Comparison of ENCODE assay signal across 9 cellular contexts in the genomic region with DNA sequence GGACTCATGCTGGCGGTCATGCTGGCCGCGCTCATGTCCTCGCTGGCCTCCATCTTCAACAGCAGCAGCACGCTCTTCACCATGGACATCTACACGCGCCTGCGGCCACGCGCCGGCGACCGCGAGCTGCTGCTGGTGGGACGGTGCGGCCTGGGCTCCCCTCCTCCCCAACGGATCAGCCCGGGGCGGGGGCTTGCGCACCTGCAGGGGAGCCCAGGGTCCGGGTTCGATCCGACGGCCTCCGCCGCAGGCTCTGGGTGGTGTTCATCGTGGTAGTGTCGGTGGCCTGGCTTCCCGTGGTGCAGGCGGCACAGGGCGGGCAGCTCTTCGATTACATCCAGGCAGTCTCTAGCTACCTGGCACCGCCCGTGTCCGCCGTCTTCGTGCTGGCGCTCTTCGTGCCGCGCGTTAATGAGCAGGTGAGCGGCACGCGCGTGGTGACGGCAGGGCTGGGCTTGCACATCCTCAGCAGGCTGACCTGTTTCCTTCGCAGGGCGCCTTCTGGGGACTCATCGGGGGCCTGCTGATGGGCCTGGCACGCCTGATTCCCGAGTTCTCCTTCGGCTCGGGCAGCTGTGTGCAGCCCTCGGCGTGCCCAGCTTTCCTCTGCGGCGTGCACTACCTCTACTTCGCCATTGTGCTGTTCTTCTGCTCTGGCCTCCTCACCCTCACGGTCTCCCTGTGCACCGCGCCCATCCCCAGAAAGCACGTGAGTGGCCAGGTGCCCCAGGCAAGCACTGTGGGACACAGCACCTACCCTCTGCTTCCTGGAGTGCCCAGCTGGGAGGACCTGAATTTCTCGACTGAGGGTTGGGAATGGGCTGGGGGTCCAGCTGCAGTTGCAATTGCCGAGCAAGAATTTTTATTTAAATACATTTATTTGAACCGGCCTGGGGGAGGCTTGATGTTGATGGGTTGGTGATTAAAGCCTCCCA. TPM values are rescaled to one million over a fixed set of nuclear protein-coding genes. Genes with fewer than 3 reads are reported as not detected.
DNase-seq lines count a peak whose midpoint lies in the region; ATAC-seq and TF ChIP-seq lines count a peak whose summit lies in the region.
"Had no signal": no experiment of that assay in that cellular context is flagged by ENCODE, and none has a peak within 500 bp of the region (broad histone marks: within the 10 kb centered on the region; RNA-seq: fewer than 3 reads in every experiment).

No MANE protein-coding gene starts in this region.

- TF ChIP-seq POLR2A in breast epithelium (IDR thresholded peaks at IDR 0.05) (no peak), suprapubic skin (IDR thresholded peaks at IDR 0.05) (no peak)

- peaks cover 0 to 3% of the 10 kb centered on the region in 2 donors for H3K27me3 ChIP-seq in breast epithelium
- peaks cover 4% of the 10 kb centered on the region for H3K27me3 ChIP-seq in suprapubic skin
- H3K27me3 ChIP-seq in SJCRH30 = no peaks in the 10 kb centered on the region

- H3K4me1 ChIP-seq in breast epithelium (peaks cover 4 to 5% of the 10 kb centered on the region in 2 donors), suprapubic skin (peaks cover 23% of the 10 kb centered on the region), SJCRH30 (peaks cover 7% of the 10 kb centered on the region; the same call in 1 of the 2 replicates)

- H3K9me3 ChIP-seq in breast epithelium (no peaks in the 10 kb centered on the region), suprapubic skin (no peaks in the 10 kb centered on the region), SJCRH30 (replicated peaks) (no peaks in the 10 kb centered on the region)

- TF ChIP-seq CTCF in breast epithelium (IDR thresholded peaks at IDR 0.05) (no peak), suprapubic skin (IDR thresholded peaks at IDR 0.05) (no peak)

- peak overlapping the region; percentile 35 to 55 for H3K4me3 Mint-ChIP-seq in activated T-cell treated with anti-CD3 and anti-CD28 coated beads, Interleukin-2, amount 50 U/mL, for 72 hours

- H3K9me3 Mint-ChIP-seq in activated T-cell treated with anti-CD3 and anti-CD28 coated beads, Interleukin-2, amount 50 U/mL, for 72 hours = no peaks in the 10 kb centered on the region

- no peak for ATAC-seq in activated T-cell treated with anti-CD3 and anti-CD28 coated beads, Interleukin-2, amount 50 U/mL, for 72 hours (replicated peaks in 1 of 2)

- 77% methylated on average over 19 of the region's 66 CpGs for WGBS in suprapubic skin

- intact Hi-C loops in breast epithelium (cut with DNase I; ENCODE audit: low total_unique reads) = no loop called here

- H3K36me3 ChIP-seq in breast epithelium (peaks cover 2% of the 10 kb centered on the region), suprapubic skin (peaks cover 33% of the 10 kb centered on the region), SJCRH30 (peaks cover 3% of the 10 kb centered on the region; the same call in 1 of the 2 replicates)

- H3K27ac Mint-ChIP-seq in activated T-cell treated with anti-CD3 and anti-CD28 coated beads, Interleukin-2, amount 50 U/mL, for 72 hours = no peak overlapping the region

- H3K4me3 ChIP-seq in breast epithelium (peak overlapping the region in 2 of 3 donors; percentile 64 to 76), suprapubic skin (peak overlapping the region; percentile 69), SJCRH30 (no peak overlapping the region)

- no peak for TF ChIP-seq EP300 in suprapubic skin (IDR thresholded peaks at IDR 0.05)

- no peak overlapping the region for H3K27ac ChIP-seq in breast epithelium
- H3K27ac ChIP-seq in suprapubic skin = no peak overlapping the region
- H3K27ac ChIP-seq in SJCRH30 = no peak overlapping the region

- no peaks in the 10 kb centered on the region for H3K27me3 Mint-ChIP-seq in activated T-cell treated with anti-CD3 and anti-CD28 coated beads, Interleukin-2, amount 50 U/mL, for 72 hours (ENCODE audit: low read depth)

- H3K4me1 Mint-ChIP-seq in activated T-cell treated with anti-CD3 and anti-CD28 coated beads, Interleukin-2, amount 50 U/mL, for 72 hours (ENCODE audit: low read depth) = no peaks in the 10 kb centered on the region

- no peak for DNase-seq in activated T-cell treated with anti-CD3 and anti-CD28 coated beads, Interleukin-2, amount 50 U/mL, for 72 hours
- no peak for DNase-seq in activated T-cell treated with anti-CD3 and anti-CD28 coated beads, Interleukin-2, amount 50 U/mL, for 1 hour
- DNase-seq in breast epithelium (ENCODE audit: low spot score in 2 of 2) (no peak), left kidney (ENCODE audit: low read depth, low spot score) (peak; percentile 64), suprapubic skin (ENCODE audit: low spot score in 2 of 2) (peak in 1 of 2 donors; percentile 79), DMS114 treated with DMSO at 0.1 percent for 48 hours (lab: John Stamatoyannopoulos, UW; ENCODE audit: unreplicated experiment) (no peak), SJCRH30 (no peak)
- DNase-seq in effector CD4-positive, alpha-beta T cell = no peak

- no peaks in the 10 kb centered on the region for H3K36me3 Mint-ChIP-seq in activated T-cell treated with anti-CD3 and anti-CD28 coated beads, Interleukin-2, amount 50 U/mL, for 72 hours (ENCODE audit: insufficient read depth in 2 of 2)

RNA-seq across cellular contexts. Expression of a gene that starts 6.0 kb away (rescaled TPM):
- not detected for total RNA-seq in activated T-cell treated with anti-CD3 and anti-CD28 coated beads, Interleukin-2, amount 50 U/mL, for 72 hours
- total RNA-seq in breast epithelium (under 1 TPM in 2 of 3 donors, not detected in 1; 0.44 to 0.98 TPM), suprapubic skin (1 to 10 TPM in 2 of 4 donors, not detected in 2; 1.1 to 1.4 TPM)
- 0.04 TPM in 1 of 2 replicates, not detected in the other for total RNA-seq in SJCRH30 (2014; rRNA removed; shearing (Covaris generic))
- total RNA-seq: NCI-H460 had no signal

RNA-seq across cellular contexts. Expression of a gene that starts 16.9 kb away (rescaled TPM):
- 1 to 10 TPM; 1.3 to 4.4 TPM for total RNA-seq in activated T-cell treated with anti-CD3 and anti-CD28 coated beads, Interleukin-2, amount 50 U/mL, for 72 hours
- total RNA-seq in breast epithelium (10 to 100 TPM; 17.4 to 31.8 (median 30.1) TPM), suprapubic skin (10 to 100 TPM; 13.2 to 18.8 (median 14.6) TPM)
- total RNA-seq in SJCRH30 (2014; rRNA removed; shearing (Covaris generic)) = 12.9 and 13.1 TPM in 2 replicates

RNA-seq across cellular contexts. Expression of a gene that starts 19.3 kb away (rescaled TPM):
- 10 to 100 TPM; 46.8 to 57.4 TPM for total RNA-seq in activated T-cell treated with anti-CD3 and anti-CD28 coated beads, Interleukin-2, amount 50 U/mL, for 72 hours
- total RNA-seq in breast epithelium (10 to 100 TPM; 44.2 to 75.4 (median 68.2) TPM), suprapubic skin (100 to 1,000 TPM in 1 of 4 donors, 10 to 100 TPM in 3; 44.6 to 109 (median 56.1) TPM)
- 20.8 and 21.0 TPM in 2 replicates for total RNA-seq in SJCRH30 (2014; rRNA removed; shearing (Covaris generic))

RNA-seq across cellular contexts. Expression of a gene that starts 29.6 kb away (rescaled TPM):
- 10 to 100 TPM; 11.2 to 12.2 TPM for total RNA-seq in activated T-cell treated with anti-CD3 and anti-CD28 coated beads, Interleukin-2, amount 50 U/mL, for 72 hours
- 1 to 10 TPM; 5.3 to 7.2 (median 6.9) TPM for total RNA-seq in breast epithelium
- 10 to 100 TPM in 3 of 4 donors, 1 to 10 TPM in 1; 9.7 to 24.3 (median 17.9) TPM for total RNA-seq in suprapubic skin
- 6.1 and 6.7 TPM in 2 replicates for total RNA-seq in SJCRH30 (2014; rRNA removed; shearing (Covaris generic))

RNA-seq across cellular contexts. Expression of a gene that starts 38.8 kb away (rescaled TPM):
- total RNA-seq in activated T-cell treated with anti-CD3 and anti-CD28 coated beads, Interleukin-2, amount 50 U/mL, for 72 hours = not detected
- not detected for total RNA-seq in breast epithelium
- total RNA-seq in suprapubic skin = not detected
- not detected in 2 replicates for total RNA-seq in SJCRH30 (2014; rRNA removed; shearing (Covaris generic))
- total RNA-seq: NCI-H460 had no signal
